18 cellular contexts compared by ENCODE assay signal in the genomic region with DNA sequence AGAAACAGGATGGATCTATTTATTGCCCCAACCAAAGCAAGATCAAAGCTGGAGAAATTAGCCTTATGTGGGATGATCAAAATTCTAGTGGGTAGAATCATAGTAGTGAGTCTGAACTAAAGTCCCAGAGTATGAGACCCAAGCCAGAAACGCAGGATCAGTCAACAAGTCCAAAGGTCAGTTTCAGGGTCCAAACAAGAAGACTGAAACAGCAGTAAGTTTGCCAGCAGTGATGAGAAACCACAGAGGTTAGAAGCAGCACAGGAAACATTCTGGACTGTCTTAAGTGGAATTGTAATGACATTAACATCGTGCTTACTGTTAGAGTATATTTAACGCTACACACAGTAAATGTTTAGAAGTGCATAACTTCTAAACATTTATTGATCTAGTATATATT.
DNase-seq lines count a peak whose midpoint lies in the region; ATAC-seq and TF ChIP-seq lines count a peak whose summit lies in the region.
"Had no signal": no experiment of that assay in that cellular context is flagged by ENCODE, and none has a peak within 500 bp of the region (broad histone marks: within the 10 kb centered on the region; RNA-seq: fewer than 3 reads in every experiment).

No MANE protein-coding gene starts in this region.

- H3K4me1 ChIP-seq in KMS-11 (ENCODE audit: low read depth, poor library complexity, severe bottlenecking) (peaks cover 35% of the 10 kb centered on the region), hepatocyte (ENCODE audit: insufficient read depth) (no peaks in the 10 kb centered on the region)
- H3K4me1 ChIP-seq: BLaER1 treated with 17β-estradiol and CSF1 and Interleukin-3, amounts not matched to agents 10 nM and 100 nM had no signal

- no peaks in the 10 kb centered on the region for H3K79me2 ChIP-seq in KMS-11 (ENCODE audit: insufficient read depth, low read depth)
- H3K79me2 ChIP-seq in hepatocyte = no peaks in the 10 kb centered on the region

- DNase-seq in hepatocyte (ENCODE audit: low spot score) (peak; percentile 23), renal cortical epithelial cell (ENCODE audit: low read depth) (peak; percentile 54)
- DNase-seq: Calu3; CD8-positive, alpha-beta T cell; H9; NCI-H1417 treated with DMSO at 0.1 percent for 48 hours; NCI-H187 treated with DMSO at 0.1 percent for 48 hours; NCI-H2227 treated with DMSO at 0.1 percent for 48 hours; NCI-H510A treated with DMSO at 0.1 percent for 48 hours; NCI-H82; T-helper 2 cell had no signal

- no peak overlapping the region for H3K9ac ChIP-seq in KMS-11
- H3K9ac ChIP-seq: BLaER1 treated with 17β-estradiol and CSF1 and Interleukin-3, amounts not matched to agents 10 nM and 100 nM had no signal

- H3K27ac ChIP-seq in KMS-11 (peak overlapping the region; percentile 48), hepatocyte (no peak overlapping the region)
- H3K27ac ChIP-seq: BLaER1 treated with 17β-estradiol and CSF1 and Interleukin-3, amounts not matched to agents 10 nM and 100 nM had no signal

- H4K20me1 ChIP-seq in KMS-11 (ENCODE audit: insufficient read depth) = no peaks in the 10 kb centered on the region
- no peaks in the 10 kb centered on the region for H4K20me1 ChIP-seq in hepatocyte (ENCODE audit: insufficient read depth, poor library complexity, severe bottlenecking)
- H4K20me1 ChIP-seq: BLaER1 treated with 17β-estradiol and CSF1 and Interleukin-3, amounts not matched to agents 10 nM and 100 nM had no signal

- H2AFZ ChIP-seq in KMS-11 (ENCODE audit: low read depth) (no peak overlapping the region), hepatocyte (no peak overlapping the region)

- H3K9me3 ChIP-seq in hepatocyte (ENCODE audit: low read depth) = no peaks in the 10 kb centered on the region
- H3K9me3 ChIP-seq: BLaER1 treated with 17β-estradiol and CSF1 and Interleukin-3, amounts not matched to agents 10 nM and 100 nM had no signal

- no peaks in the 10 kb centered on the region for H3K27me3 ChIP-seq in KMS-11 (ENCODE audit: insufficient read depth, low read depth)
- H3K27me3 ChIP-seq in hepatocyte = no peaks in the 10 kb centered on the region
- H3K27me3 ChIP-seq: BLaER1 treated with 17β-estradiol and CSF1 and Interleukin-3, amounts not matched to agents 10 nM and 100 nM had no signal

- TF ChIP-seq CTCF in KMS-11 (conservative IDR thresholded peaks at IDR 0.05; ENCODE audit: low read depth, low read length) (no peak), hepatocyte (IDR thresholded peaks at IDR 0.05; ENCODE audit: poor library complexity) (no peak)

- ATAC-seq in GM19324 (IDR thresholded peaks at IDR 0.05; ENCODE audit: low FRiP score, unreplicated experiment) (peak; percentile 73), HG03457 (IDR thresholded peaks at IDR 0.05; ENCODE audit: unreplicated experiment) (no peak), GM21447 (IDR thresholded peaks at IDR 0.05; ENCODE audit: unreplicated experiment) (no peak), GM18909 (IDR thresholded peaks at IDR 0.05; ENCODE audit: poor library complexity, unreplicated experiment) (no peak)
- ATAC-seq: CD8-positive, alpha-beta T cell; Panc1 had no signal

- 75% methylated on average over 3 of the region's 3 CpGs for WGBS in hepatocyte (ENCODE audit: low lambda C conversion rate, missing lambda C conversion rate)

- H3K36me3 ChIP-seq in KMS-11 (ENCODE audit: insufficient read depth) = no peaks in the 10 kb centered on the region
- H3K36me3 ChIP-seq in hepatocyte (replicated peaks; ENCODE audit: insufficient read depth, low read depth) = no peaks in the 10 kb centered on the region
- H3K36me3 ChIP-seq: BLaER1 treated with 17β-estradiol and CSF1 and Interleukin-3, amounts not matched to agents 10 nM and 100 nM had no signal

- H3K9me2 ChIP-seq in hepatocyte (replicated peaks; ENCODE audit: insufficient read depth) = no peaks in the 10 kb centered on the region

- H3K4me3 ChIP-seq in KMS-11 (IDR thresholded peaks at IDR 0.05; ENCODE audit: insufficient read depth, low read depth, low read length) = no peak overlapping the region
- no peak overlapping the region for H3K4me3 ChIP-seq in hepatocyte
- H3K4me3 ChIP-seq: BLaER1 treated with 17β-estradiol and CSF1 and Interleukin-3, amounts not matched to agents 10 nM and 100 nM had no signal

- H3K4me2 ChIP-seq in KMS-11 (peak overlapping the region; percentile 76), hepatocyte (no peak overlapping the region)
- H3K4me2 ChIP-seq: BLaER1 treated with 17β-estradiol and CSF1 and Interleukin-3, amounts not matched to agents 10 nM and 100 nM had no signal
